ENCODE assay signal across 8 cellular contexts in genomic region chr2:12715878-12716249, GRCh38.
DNase-seq lines count a peak whose midpoint lies in the region; ATAC-seq and TF ChIP-seq lines count a peak whose summit lies in the region.

No MANE protein-coding gene starts in this region.

- H3K27ac ChIP-seq in skin epidermis, result peak overlapping the region in 20 of 21 experiments; percentile 81 to 97 (median 92)

- DNase-seq in AG09319 (ENCODE audit: extremely low read depth, low read depth) (no peak), NCI-H1092 treated with DMSO at 0.1 percent for 48 hours (lab: John Stamatoyannopoulos, UW) (peak; percentile 60), T-helper 22 cell (ENCODE audit: low read depth) (peak; percentile 66), astrocyte of the spinal cord (ENCODE audit: low read depth, low spot score) (peak; percentile 88), GF-D8 (lab: John Stamatoyannopoulos, UW) (no peak)

- no peaks in the 10 kb centered on the region for H3K9me3 ChIP-seq in iPS-18c (ENCODE audit: control insufficient read depth, insufficient read depth, low read length)

- in situ Hi-C loops in astrocyte of the spinal cord (cut with HindIII; ENCODE audit: low sequenced_read_pairs), result loop anchor here (25.0 kb wide), 1 partner anchor 404 kb away; no protein-coding TSS in a partner anchor

- peak; percentile 41 for ATAC-seq in GM19455 (IDR thresholded peaks at IDR 0.05; ENCODE audit: unreplicated experiment)

- TF ChIP-seq CTCF in AG09319 (IDR thresholded peaks at IDR 0.05; ENCODE audit: low read depth, low read length) (peak; percentile 59), astrocyte of the spinal cord (IDR thresholded peaks at IDR 0.05; ENCODE audit: low read depth, low read length) (peak; percentile 73)

- H3K4me3 ChIP-seq in astrocyte of the spinal cord (ENCODE audit: low read depth, low read length) (peak overlapping the region; percentile 96), iPS-18c (ENCODE audit: insufficient read depth, low read depth, low read length) (peak overlapping the region; percentile 72), skin epidermis (peak overlapping the region; percentile 46 to 77 (median 70))

Comparison
In these comparisons a context has a peak if more than half of its experiments do, and no peak if none do; other contexts are left out.
1. DNase-seq: peak in NCI-H1092 treated with DMSO at 0.1 percent for 48 hours (single experiment), T-helper 22 cell (single experiment) and astrocyte of the spinal cord (single experiment); none in AG09319 (single experiment) and GF-D8 (single experiment).
2. Peak in every context shown above with its lines, with median percentiles within 50 percentile points of each other: H3K4me3 ChIP-seq.